ENCODE assay signal across 21 cellular contexts in the genomic region with DNA sequence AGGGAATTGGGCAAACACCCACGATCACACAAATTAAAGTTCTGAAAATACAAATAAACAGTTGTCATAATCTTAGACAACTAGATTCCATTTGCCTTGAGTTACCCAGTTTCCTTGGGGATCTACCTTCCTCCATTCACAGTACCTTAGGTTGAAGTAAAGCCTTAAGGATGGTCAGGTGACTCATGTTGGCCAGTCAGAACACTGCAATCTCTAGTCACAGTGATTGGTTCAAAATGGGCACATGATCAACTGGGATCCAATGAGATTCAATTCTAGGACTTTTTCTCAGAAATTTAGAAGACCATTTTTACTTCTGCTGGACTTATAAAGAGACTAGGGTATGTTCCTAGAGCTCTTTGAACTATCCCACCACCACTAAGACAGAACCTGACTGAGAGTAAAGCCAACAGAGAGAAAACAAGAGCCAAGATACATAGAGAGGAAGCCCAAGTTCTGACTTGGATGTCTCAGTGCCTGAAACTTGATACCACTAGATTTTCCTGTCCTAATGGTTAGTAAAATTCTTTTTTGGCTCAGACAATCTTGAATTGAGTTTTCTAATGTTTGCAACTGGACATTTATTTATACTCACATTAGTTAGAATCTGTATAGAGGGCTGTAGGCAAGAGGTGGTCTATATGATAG.
"Had no signal": no experiment of that assay in that cellular context is flagged by ENCODE, and none has a peak within 500 bp of the region (broad histone marks: within the 10 kb centered on the region; RNA-seq: fewer than 3 reads in every experiment).

No MANE protein-coding gene starts in this region.

- H3K4me3 ChIP-seq: hepatocyte, lung, ovary, right lobe of liver, spleen had no signal

- H3K79me2 ChIP-seq: hepatocyte had no signal

- H3K4me3 Mint-ChIP-seq: activated CD4-positive, alpha-beta memory T cell treated with anti-CD3 and anti-CD28 coated beads, Interleukin-2, amount 10 ng/mL, durations not matched to agents 7 days and 5 days; activated CD8-positive, alpha-beta memory T cell treated with anti-CD3 and anti-CD28 coated beads, Interleukin-2, amount 10 ng/mL, durations not matched to agents 7 days and 5 days; activated naive CD8-positive, alpha-beta T cell treated with anti-CD3 and anti-CD28 coated beads, Interleukin-2, amount 50 U/mL, for 24 hours; activated T-helper 17 cell treated with anti-CD3 and anti-CD28 coated beads, Interleukin-2, amount 50 U/mL, for 72 hours; central memory CD8-positive, alpha-beta T cell; natural killer cell; stimulated activated memory B cell treated with anti-CD40 and anti-IgM and Interleukin-4, amounts not matched to agents 10 μg/mL and 1 μg/mL and 100 μg/mL, for 72 hours had no signal

- H3K27me3 ChIP-seq: brain microvascular endothelial cell, hepatocyte, ovary, right lobe of liver had no signal

- H3K27me3 Mint-ChIP-seq: activated T-helper 17 cell treated with anti-CD3 and anti-CD28 coated beads, Interleukin-2, amount 50 U/mL, for 72 hours; central memory CD8-positive, alpha-beta T cell; stimulated activated memory B cell treated with anti-CD40 and anti-IgM and Interleukin-4, amounts not matched to agents 10 μg/mL and 1 μg/mL and 100 μg/mL, for 72 hours had no signal

- H3K4me1 ChIP-seq: right lobe of liver, spleen had no signal

- H3K9me3 ChIP-seq: ovary, right lobe of liver had no signal

- H2AFZ ChIP-seq: hepatocyte had no signal

- H3K27ac ChIP-seq: brain microvascular endothelial cell, hepatocyte, ovary, right lobe of liver, spleen had no signal

- H3K27ac Mint-ChIP-seq: activated CD4-positive, alpha-beta memory T cell treated with anti-CD3 and anti-CD28 coated beads, Interleukin-2, amount 10 ng/mL, durations not matched to agents 7 days and 5 days; activated CD8-positive, alpha-beta memory T cell treated with anti-CD3 and anti-CD28 coated beads, Interleukin-2, amount 10 ng/mL, durations not matched to agents 7 days and 5 days; activated naive CD8-positive, alpha-beta T cell treated with anti-CD3 and anti-CD28 coated beads, Interleukin-2, amount 50 U/mL, for 24 hours; activated T-helper 17 cell treated with anti-CD3 and anti-CD28 coated beads, Interleukin-2, amount 50 U/mL, for 72 hours; natural killer cell; stimulated activated memory B cell treated with anti-CD40 and anti-IgM and Interleukin-4, amounts not matched to agents 10 μg/mL and 1 μg/mL and 100 μg/mL, for 72 hours had no signal

- ATAC-seq: activated CD8-positive, alpha-beta memory T cell treated with anti-CD3 and anti-CD28 coated beads, Interleukin-2, amount 10 ng/mL, durations not matched to agents 7 days and 5 days; activated naive CD8-positive, alpha-beta T cell treated with anti-CD3 and anti-CD28 coated beads, Interleukin-2, amount 50 U/mL, for 24 hours; activated T-helper 17 cell treated with anti-CD3 and anti-CD28 coated beads, Interleukin-2, amount 50 U/mL, for 72 hours; left colon; natural killer cell; stimulated activated memory B cell treated with anti-CD40 and anti-IgM and Interleukin-4, amounts not matched to agents 10 μg/mL and 1 μg/mL and 100 μg/mL, for 72 hours had no signal

- H3K9me3 Mint-ChIP-seq: activated CD4-positive, alpha-beta memory T cell treated with anti-CD3 and anti-CD28 coated beads, Interleukin-2, amount 10 ng/mL, durations not matched to agents 7 days and 5 days; activated naive CD8-positive, alpha-beta T cell treated with anti-CD3 and anti-CD28 coated beads, Interleukin-2, amount 50 U/mL, for 24 hours; activated T-helper 17 cell treated with anti-CD3 and anti-CD28 coated beads, Interleukin-2, amount 50 U/mL, for 72 hours; central memory CD8-positive, alpha-beta T cell; natural killer cell had no signal

- DNase-seq: activated CD4-positive, alpha-beta memory T cell treated with anti-CD3 and anti-CD28 coated beads, Interleukin-2, amount 10 ng/mL, durations not matched to agents 7 days and 5 days; activated CD4-positive, alpha-beta T cell treated with anti-CD3 and anti-CD28 coated beads for 4 hours; activated CD8-positive, alpha-beta memory T cell treated with anti-CD3 and anti-CD28 coated beads, Interleukin-2, amount 10 ng/mL, durations not matched to agents 7 days and 5 days; activated naive CD4-positive, alpha-beta T cell treated with Interleukin-2 at 50 U/mL for 16 hours; activated naive CD8-positive, alpha-beta T cell treated with anti-CD3 and anti-CD28 coated beads, Interleukin-2, amount 50 U/mL, for 24 hours; anterior cingulate cortex; brain microvascular endothelial cell; cortex of kidney; erythroblast; left colon; natural killer cell; ovary; spleen; stimulated activated CD4-positive, alpha-beta T cell treated with anti-CD3 and anti-CD28 coated beads, Interleukin-4, amount 100 ng/mL, for 4 hours had no signal

- H3K36me3 Mint-ChIP-seq: activated CD8-positive, alpha-beta memory T cell treated with anti-CD3 and anti-CD28 coated beads, Interleukin-2, amount 10 ng/mL, durations not matched to agents 7 days and 5 days; natural killer cell; stimulated activated memory B cell treated with anti-CD40 and anti-IgM and Interleukin-4, amounts not matched to agents 10 μg/mL and 1 μg/mL and 100 μg/mL, for 72 hours had no signal

- H3K4me2 ChIP-seq: hepatocyte had no signal

- H3K4me1 Mint-ChIP-seq: central memory CD8-positive, alpha-beta T cell; natural killer cell; stimulated activated memory B cell treated with anti-CD40 and anti-IgM and Interleukin-4, amounts not matched to agents 10 μg/mL and 1 μg/mL and 100 μg/mL, for 72 hours had no signal

- FAIRE-seq: islet of Langerhans had no signal

- H3K36me3 ChIP-seq: brain microvascular endothelial cell, ovary, right lobe of liver, spleen had no signal
